In genomic region chr10:42665181-42665979, GRCh38 we compare ENCODE assay signal across 3 cellular contexts.
TF ChIP-seq lines count a peak whose summit lies in the region.

No MANE protein-coding gene starts in this region.

TF ChIP-seq in HCT116, 20 proteins besides CTCF, POLR2A, EP300 and RAD21:
- TF ChIP-seq CEBPB (IDR thresholded peaks at IDR 0.05; ENCODE audit: low read depth) (peak; percentile 62), ELF1 (IDR thresholded peaks at IDR 0.05; ENCODE audit: borderline replicate concordance, low read depth) (peak; percentile 27; the same call in 1 of the 2 replicates), CBX3 (IDR thresholded peaks at IDR 0.05; ENCODE audit: low read depth) (peak; percentile 40; the same call in 1 of the 2 replicates), EGR1 (IDR thresholded peaks at IDR 0.05; ENCODE audit: low read depth) (peak; percentile 60; the same call in 1 of the 2 replicates), SP1 (IDR thresholded peaks at IDR 0.05; ENCODE audit: low read depth) (0 out of 2 replicates have a peak, but pooled peaks have one; percentile 15)

TF ChIP-seq in WTC11, 78 proteins besides CTCF, POLR2A, EP300 and RAD21:
- TF ChIP-seq GABPB1 (CRISPR knock-in tag; IDR thresholded peaks at IDR 0.05): peak; percentile 39; the same call in 1 of the 2 replicates

TF ChIP-seq in HepG2, 621 proteins besides CTCF, POLR2A, EP300 and RAD21 (continues in another document):
- TF ChIP-seq ETV5 (CRISPR knock-in tag; IDR thresholded peaks at IDR 0.05; ENCODE audit: borderline replicate concordance): peak; percentile 62
- TF ChIP-seq ELF3 (CRISPR knock-in tag; IDR thresholded peaks at IDR 0.05): peak; percentile 37; the same call in 1 of the 2 replicates
- TF ChIP-seq SAP130 (CRISPR knock-in tag; IDR thresholded peaks at IDR 0.05; ENCODE audit: low read depth): peak; percentile 26; the same call in 1 of the 2 replicates
- TF ChIP-seq, protein P1, sequence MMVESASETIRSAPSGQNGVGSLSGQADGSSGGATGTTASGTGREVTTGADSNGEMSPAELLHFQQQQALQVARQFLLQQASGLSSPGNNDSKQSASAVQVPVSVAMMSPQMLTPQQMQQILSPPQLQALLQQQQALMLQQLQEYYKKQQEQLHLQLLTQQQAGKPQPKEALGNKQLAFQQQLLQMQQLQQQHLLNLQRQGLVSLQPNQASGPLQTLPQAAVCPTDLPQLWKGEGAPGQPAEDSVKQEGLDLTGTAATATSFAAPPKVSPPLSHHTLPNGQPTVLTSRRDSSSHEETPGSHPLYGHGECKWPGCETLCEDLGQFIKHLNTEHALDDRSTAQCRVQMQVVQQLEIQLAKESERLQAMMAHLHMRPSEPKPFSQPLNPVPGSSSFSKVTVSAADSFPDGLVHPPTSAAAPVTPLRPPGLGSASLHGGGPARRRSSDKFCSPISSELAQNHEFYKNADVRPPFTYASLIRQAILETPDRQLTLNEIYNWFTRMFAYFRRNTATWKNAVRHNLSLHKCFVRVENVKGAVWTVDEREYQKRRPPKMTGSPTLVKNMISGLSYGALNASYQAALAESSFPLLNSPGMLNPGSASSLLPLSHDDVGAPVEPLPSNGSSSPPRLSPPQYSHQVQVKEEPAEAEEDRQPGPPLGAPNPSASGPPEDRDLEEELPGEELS (CRISPR knock-in tag; IDR thresholded peaks at IDR 0.05): peak; percentile 70
- TF ChIP-seq, protein P2, sequence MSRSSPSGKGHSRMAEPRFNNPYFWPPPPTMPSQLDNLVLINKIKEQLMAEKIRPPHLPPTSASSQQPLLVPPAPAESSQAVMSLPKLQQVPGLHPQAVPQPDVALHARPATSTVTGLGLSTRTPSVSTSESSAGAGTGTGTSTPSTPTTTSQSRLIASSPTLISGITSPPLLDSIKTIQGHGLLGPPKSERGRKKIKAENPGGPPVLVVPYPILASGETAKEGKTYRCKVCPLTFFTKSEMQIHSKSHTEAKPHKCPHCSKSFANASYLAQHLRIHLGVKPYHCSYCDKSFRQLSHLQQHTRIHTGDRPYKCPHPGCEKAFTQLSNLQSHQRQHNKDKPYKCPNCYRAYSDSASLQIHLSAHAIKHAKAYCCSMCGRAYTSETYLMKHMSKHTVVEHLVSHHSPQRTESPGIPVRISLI (CRISPR knock-in tag; IDR thresholded peaks at IDR 0.05; ENCODE audit: borderline replicate concordance): peak; percentile 20; the same call in 1 of the 2 replicates
- TF ChIP-seq, protein P3, sequence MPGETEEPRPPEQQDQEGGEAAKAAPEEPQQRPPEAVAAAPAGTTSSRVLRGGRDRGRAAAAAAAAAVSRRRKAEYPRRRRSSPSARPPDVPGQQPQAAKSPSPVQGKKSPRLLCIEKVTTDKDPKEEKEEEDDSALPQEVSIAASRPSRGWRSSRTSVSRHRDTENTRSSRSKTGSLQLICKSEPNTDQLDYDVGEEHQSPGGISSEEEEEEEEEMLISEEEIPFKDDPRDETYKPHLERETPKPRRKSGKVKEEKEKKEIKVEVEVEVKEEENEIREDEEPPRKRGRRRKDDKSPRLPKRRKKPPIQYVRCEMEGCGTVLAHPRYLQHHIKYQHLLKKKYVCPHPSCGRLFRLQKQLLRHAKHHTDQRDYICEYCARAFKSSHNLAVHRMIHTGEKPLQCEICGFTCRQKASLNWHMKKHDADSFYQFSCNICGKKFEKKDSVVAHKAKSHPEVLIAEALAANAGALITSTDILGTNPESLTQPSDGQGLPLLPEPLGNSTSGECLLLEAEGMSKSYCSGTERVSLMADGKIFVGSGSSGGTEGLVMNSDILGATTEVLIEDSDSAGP (CRISPR knock-in tag; IDR thresholded peaks at IDR 0.05; ENCODE audit: borderline replicate concordance): peak; percentile 27; the same call in 1 of the 2 replicates
- TF ChIP-seq, protein P4, sequence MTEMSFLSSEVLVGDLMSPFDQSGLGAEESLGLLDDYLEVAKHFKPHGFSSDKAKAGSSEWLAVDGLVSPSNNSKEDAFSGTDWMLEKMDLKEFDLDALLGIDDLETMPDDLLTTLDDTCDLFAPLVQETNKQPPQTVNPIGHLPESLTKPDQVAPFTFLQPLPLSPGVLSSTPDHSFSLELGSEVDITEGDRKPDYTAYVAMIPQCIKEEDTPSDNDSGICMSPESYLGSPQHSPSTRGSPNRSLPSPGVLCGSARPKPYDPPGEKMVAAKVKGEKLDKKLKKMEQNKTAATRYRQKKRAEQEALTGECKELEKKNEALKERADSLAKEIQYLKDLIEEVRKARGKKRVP (CRISPR knock-in tag; IDR thresholded peaks at IDR 0.05): peak in 1 of 2 experiments; percentile 53; a peak in 1 of 4 replicates
- TF ChIP-seq KLF6 (CRISPR knock-in tag; IDR thresholded peaks at IDR 0.05): 0 out of 2 replicates have a peak, but pooled peaks have one; percentile 35
- TF ChIP-seq HDAC1 (CRISPR knock-in tag; IDR thresholded peaks at IDR 0.05): peak; percentile 48; the same call in 1 of the 2 replicates
- peak; percentile 38; the same call in 1 of the 2 replicates for TF ChIP-seq PATZ1 (CRISPR knock-in tag; IDR thresholded peaks at IDR 0.05)
- TF ChIP-seq PITX1 (CRISPR knock-in tag; IDR thresholded peaks at IDR 0.05): peak; percentile 42; the same call in 1 of the 2 replicates
- TF ChIP-seq ZNF749 (CRISPR knock-in tag; IDR thresholded peaks at IDR 0.05; ENCODE audit: borderline replicate concordance): 0 out of 2 replicates have a peak, but pooled peaks have one; percentile 33
- peak; percentile 94; the same call in 1 of the 2 replicates for TF ChIP-seq ZNF292 (CRISPR knock-in tag; IDR thresholded peaks at IDR 0.05; ENCODE audit: borderline replicate concordance, low read depth)
- TF ChIP-seq MED1 (CRISPR knock-in tag; IDR thresholded peaks at IDR 0.05): peak; percentile 31; the same call in 1 of the 2 replicates
- TF ChIP-seq PAXIP1 (CRISPR knock-in tag; conservative IDR thresholded peaks at IDR 0.05): peak; percentile 64
- peak; percentile 47; the same call in 1 of the 2 replicates for TF ChIP-seq HDAC2 (CRISPR knock-in tag; IDR thresholded peaks at IDR 0.05)
- peak; percentile 86 for TF ChIP-seq RARA (CRISPR knock-in tag; IDR thresholded peaks at IDR 0.05)
- TF ChIP-seq, protein P5, sequence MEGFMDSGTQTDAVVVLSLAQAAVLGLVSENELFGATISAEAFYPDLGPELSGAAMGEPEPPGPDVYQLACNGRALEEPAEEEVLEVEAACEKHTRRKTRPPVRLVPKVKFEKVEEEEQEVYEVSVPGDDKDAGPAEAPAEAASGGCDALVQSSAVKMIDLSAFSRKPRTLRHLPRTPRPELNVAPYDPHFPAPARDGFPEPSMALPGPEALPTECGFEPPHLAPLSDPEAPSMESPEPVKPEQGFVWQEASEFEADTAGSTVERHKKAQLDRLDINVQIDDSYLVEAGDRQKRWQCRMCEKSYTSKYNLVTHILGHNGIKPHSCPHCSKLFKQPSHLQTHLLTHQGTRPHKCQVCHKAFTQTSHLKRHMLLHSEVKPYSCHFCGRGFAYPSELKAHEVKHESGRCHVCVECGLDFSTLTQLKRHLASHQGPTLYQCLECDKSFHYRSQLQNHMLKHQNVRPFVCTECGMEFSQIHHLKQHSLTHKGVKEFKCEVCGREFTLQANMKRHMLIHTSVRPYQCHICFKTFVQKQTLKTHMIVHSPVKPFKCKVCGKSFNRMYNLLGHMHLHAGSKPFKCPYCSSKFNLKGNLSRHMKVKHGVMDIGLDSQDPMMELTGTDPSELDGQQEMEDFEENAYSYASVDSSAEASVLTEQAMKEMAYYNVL (CRISPR knock-in tag; IDR thresholded peaks at IDR 0.05; ENCODE audit: borderline replicate concordance): peak; percentile 41; the same call in 1 of the 2 replicates
- TF ChIP-seq, protein P6, sequence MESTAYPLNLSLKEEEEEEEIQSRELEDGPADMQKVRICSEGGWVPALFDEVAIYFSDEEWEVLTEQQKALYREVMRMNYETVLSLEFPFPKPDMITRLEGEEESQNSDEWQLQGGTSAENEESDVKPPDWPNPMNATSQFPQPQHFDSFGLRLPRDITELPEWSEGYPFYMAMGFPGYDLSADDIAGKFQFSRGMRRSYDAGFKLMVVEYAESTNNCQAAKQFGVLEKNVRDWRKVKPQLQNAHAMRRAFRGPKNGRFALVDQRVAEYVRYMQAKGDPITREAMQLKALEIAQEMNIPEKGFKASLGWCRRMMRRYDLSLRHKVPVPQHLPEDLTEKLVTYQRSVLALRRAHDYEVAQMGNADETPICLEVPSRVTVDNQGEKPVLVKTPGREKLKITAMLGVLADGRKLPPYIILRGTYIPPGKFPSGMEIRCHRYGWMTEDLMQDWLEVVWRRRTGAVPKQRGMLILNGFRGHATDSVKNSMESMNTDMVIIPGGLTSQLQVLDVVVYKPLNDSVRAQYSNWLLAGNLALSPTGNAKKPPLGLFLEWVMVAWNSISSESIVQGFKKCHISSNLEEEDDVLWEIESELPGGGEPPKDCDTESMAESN (CRISPR knock-in tag; conservative IDR thresholded peaks at IDR 0.05): peak; percentile 63; the same call in 1 of the 2 replicates
- TF ChIP-seq, protein P7, sequence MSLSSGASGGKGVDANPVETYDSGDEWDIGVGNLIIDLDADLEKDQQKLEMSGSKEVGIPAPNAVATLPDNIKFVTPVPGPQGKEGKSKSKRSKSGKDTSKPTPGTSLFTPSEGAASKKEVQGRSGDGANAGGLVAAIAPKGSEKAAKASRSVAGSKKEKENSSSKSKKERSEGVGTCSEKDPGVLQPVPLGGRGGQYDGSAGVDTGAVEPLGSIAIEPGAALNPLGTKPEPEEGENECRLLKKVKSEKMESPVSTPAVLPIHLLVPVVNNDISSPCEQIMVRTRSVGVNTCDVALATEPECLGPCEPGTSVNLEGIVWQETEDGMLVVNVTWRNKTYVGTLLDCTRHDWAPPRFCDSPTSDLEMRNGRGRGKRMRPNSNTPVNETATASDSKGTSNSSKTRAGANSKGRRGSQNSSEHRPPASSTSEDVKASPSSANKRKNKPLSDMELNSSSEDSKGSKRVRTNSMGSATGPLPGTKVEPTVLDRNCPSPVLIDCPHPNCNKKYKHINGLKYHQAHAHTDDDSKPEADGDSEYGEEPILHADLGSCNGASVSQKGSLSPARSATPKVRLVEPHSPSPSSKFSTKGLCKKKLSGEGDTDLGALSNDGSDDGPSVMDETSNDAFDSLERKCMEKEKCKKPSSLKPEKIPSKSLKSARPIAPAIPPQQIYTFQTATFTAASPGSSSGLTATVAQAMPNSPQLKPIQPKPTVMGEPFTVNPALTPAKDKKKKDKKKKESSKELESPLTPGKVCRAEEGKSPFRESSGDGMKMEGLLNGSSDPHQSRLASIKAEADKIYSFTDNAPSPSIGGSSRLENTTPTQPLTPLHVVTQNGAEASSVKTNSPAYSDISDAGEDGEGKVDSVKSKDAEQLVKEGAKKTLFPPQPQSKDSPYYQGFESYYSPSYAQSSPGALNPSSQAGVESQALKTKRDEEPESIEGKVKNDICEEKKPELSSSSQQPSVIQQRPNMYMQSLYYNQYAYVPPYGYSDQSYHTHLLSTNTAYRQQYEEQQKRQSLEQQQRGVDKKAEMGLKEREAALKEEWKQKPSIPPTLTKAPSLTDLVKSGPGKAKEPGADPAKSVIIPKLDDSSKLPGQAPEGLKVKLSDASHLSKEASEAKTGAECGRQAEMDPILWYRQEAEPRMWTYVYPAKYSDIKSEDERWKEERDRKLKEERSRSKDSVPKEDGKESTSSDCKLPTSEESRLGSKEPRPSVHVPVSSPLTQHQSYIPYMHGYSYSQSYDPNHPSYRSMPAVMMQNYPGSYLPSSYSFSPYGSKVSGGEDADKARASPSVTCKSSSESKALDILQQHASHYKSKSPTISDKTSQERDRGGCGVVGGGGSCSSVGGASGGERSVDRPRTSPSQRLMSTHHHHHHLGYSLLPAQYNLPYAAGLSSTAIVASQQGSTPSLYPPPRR (CRISPR knock-in tag; IDR thresholded peaks at IDR 0.05; ENCODE audit: borderline replicate concordance): peak; percentile 72
